1 cellular context compared by ENCODE assay signal in the genomic region with DNA sequence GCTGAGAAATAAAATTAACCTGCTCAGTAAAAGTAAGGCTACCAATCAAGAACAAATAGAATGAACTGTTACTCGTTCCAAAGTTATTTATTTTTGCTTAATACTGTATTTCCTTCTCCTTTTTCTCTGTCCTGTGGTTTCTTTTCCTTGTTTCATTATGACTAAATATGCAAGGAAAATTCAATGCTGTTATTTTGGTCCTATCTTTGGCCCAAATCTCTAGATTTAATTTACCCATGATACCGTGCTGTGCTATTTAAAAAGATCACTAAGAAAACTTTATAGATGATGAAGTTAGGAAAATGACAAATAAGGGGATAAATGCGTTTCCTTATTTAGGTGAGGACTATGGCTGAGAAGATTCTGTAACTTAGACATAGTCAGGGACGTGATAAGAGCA.
TF ChIP-seq lines count a peak whose summit lies in the region.

No MANE protein-coding gene starts in this region.

TF ChIP-seq in endothelial cell of umbilical vein, 7 proteins besides CTCF, POLR2A, EP300 and RAD21:
- TF ChIP-seq MYC (IDR thresholded peaks at IDR 0.05; ENCODE audit: low read depth, low read length): no peak
- TF ChIP-seq, protein P1, sequence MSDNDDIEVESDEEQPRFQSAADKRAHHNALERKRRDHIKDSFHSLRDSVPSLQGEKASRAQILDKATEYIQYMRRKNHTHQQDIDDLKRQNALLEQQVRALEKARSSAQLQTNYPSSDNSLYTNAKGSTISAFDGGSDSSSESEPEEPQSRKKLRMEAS (IDR thresholded peaks at IDR 0.05; ENCODE audit: insufficient read depth, insufficient read length): no peak
- no peak for TF ChIP-seq GATA2 (IDR thresholded peaks at IDR 0.05; ENCODE audit: insufficient read depth, insufficient read length, low read depth, low read length)
- TF ChIP-seq FOS (IDR thresholded peaks at IDR 0.05; ENCODE audit: borderline replicate concordance, insufficient read depth, low read length): no peak
- no peak for TF ChIP-seq JUN (IDR thresholded peaks at IDR 0.05; ENCODE audit: borderline replicate concordance, insufficient read depth, insufficient read length, low read depth)
- no peak for TF ChIP-seq POLR2AphosphoS5 (IDR thresholded peaks at IDR 0.05; ENCODE audit: insufficient read depth, low read depth, low read length)
- TF ChIP-seq EZH2 (IDR thresholded peaks at IDR 0.05; ENCODE audit: borderline replicate concordance, low read depth, low read length, severe bottlenecking): no peak
